1 cellular context compared by ENCODE assay signal in genomic region chr19:39481229-39481545, GRCh38.
TF ChIP-seq lines count a peak whose summit lies in the region.

No MANE protein-coding gene starts in this region.

TF ChIP-seq in HepG2, 621 proteins besides CTCF, POLR2A, EP300 and RAD21:
- TF ChIP-seq CCDC6 (CRISPR knock-in tag; IDR thresholded peaks at IDR 0.05) (0 out of 2 replicates have a peak, but pooled peaks have one; percentile 4), MXD3 (CRISPR knock-in tag; IDR thresholded peaks at IDR 0.05) (no peak), ZNF841 (CRISPR knock-in tag; IDR thresholded peaks at IDR 0.05; ENCODE audit: borderline replicate concordance) (0 out of 2 replicates have a peak, but pooled peaks have one; percentile 29), ZBTB26 (CRISPR knock-in tag; IDR thresholded peaks at IDR 0.05; ENCODE audit: borderline replicate concordance) (0 out of 2 replicates have a peak, but pooled peaks have one; percentile 4), MIXL1 (CRISPR knock-in tag; IDR thresholded peaks at IDR 0.05) (no peak)
